ENCODE assay signal across 23 cellular contexts in genomic region chr21:17495680-17496079, GRCh38. TPM values are rescaled to one million over a fixed set of nuclear protein-coding genes. Genes with fewer than 3 reads are reported as not detected.
DNase-seq lines count a peak whose midpoint lies in the region; ATAC-seq and TF ChIP-seq lines count a peak whose summit lies in the region.
"Had no signal": no experiment of that assay in that cellular context is flagged by ENCODE, and none has a peak within 500 bp of the region (broad histone marks: within the 10 kb centered on the region; RNA-seq: fewer than 3 reads in every experiment).

No MANE protein-coding gene starts in this region.

- intact Hi-C loops in PC-9 (cut with micrococcal nuclease; ENCODE audit: unreplicated experiment) = no loop called here

- H3K36me3 ChIP-seq in MG63 (no peaks in the 10 kb centered on the region), PC-9 (ENCODE audit: low read depth) (no peaks in the 10 kb centered on the region)
- H3K36me3 ChIP-seq in effector memory CD4-positive, alpha-beta T cell (ENCODE audit: control insufficient read depth, insufficient read depth, low read length) = no peaks in the 10 kb centered on the region

- POLR2A ChIA-PET in PC-9 (lab: Charles Lee; ENCODE audit: unreplicated experiment) = interaction anchor here (0.6 kb wide), 1 partner anchor 49 kb away, joined by 38 read pairs; no protein-coding TSS in a partner anchor

- H3K9me3 ChIP-seq in MG63 (no peaks in the 10 kb centered on the region), PC-9 (ENCODE audit: insufficient read depth, low read depth) (no peaks in the 10 kb centered on the region)
- H3K9me3 ChIP-seq in effector memory CD4-positive, alpha-beta T cell (ENCODE audit: control insufficient read depth, low read length) = no peaks in the 10 kb centered on the region

- H3K4me2 ChIP-seq in PC-9 = 0 out of 2 replicates have a peak overlapping the region, but pooled peaks have one; percentile 20

- H3K4me1 ChIP-seq in PC-9 (replicated peaks; ENCODE audit: insufficient read depth) = peaks cover 54% of the 10 kb centered on the region
- H3K4me1 ChIP-seq in effector memory CD4-positive, alpha-beta T cell (ENCODE audit: control insufficient read depth, insufficient read depth, low read length, poor library complexity, severe bottlenecking) = no peaks in the 10 kb centered on the region

- no peak for ATAC-seq in HG02938 (IDR thresholded peaks at IDR 0.05; ENCODE audit: unreplicated experiment)
- ATAC-seq: activated naive CD8-positive, alpha-beta T cell treated with anti-CD3 and anti-CD28 coated beads, Interleukin-2, amount 50 U/mL, for 24 hours; T-cell had no signal

- no peaks in the 10 kb centered on the region for H3K27me3 ChIP-seq in MG63
- no peaks in the 10 kb centered on the region for H3K27me3 ChIP-seq in PC-9 (ENCODE audit: insufficient read depth, low read depth)
- H3K27me3 ChIP-seq in effector memory CD4-positive, alpha-beta T cell (replicated peaks; ENCODE audit: control insufficient read depth, insufficient read depth, low read length, poor library complexity, severe bottlenecking) = peaks cover 3% of the 10 kb centered on the region

- no peaks in the 10 kb centered on the region for H3K9me2 ChIP-seq in PC-9 (ENCODE audit: insufficient read depth)

- DNase-seq in MG63 (peak; percentile 47), PC-9 (peak in 1 of 2 experiments; percentile 92), fibroblast of peridontal ligament (ENCODE audit: extremely low read depth) (peak; percentile 92), retina (peak; percentile 75), SHP77 treated with DMSO at 0.1 percent for 48 hours (lab: John Stamatoyannopoulos, UW) (no peak), NK-92 (lab: John Stamatoyannopoulos, UW; ENCODE audit: unreplicated experiment) (no peak)
- no peak for DNase-seq in effector memory CD4-positive, alpha-beta T cell
- DNase-seq: activated CD4-positive, alpha-beta T cell treated with anti-CD3 and anti-CD28 coated beads for 48 hours; activated naive CD8-positive, alpha-beta T cell treated with anti-CD3 and anti-CD28 coated beads, Interleukin-2, amount 50 U/mL, for 24 hours; Calu3; central memory CD4-positive, alpha-beta T cell; effector CD4-positive, alpha-beta T cell; hypothalamus; midbrain; NCI-H1436 treated with DMSO at 0.1 percent for 48 hours; NCI-H345; stimulated activated CD4-positive, alpha-beta T cell treated with anti-CD3 and anti-CD28 coated beads, Interleukin-4, amount 100 ng/mL, for 24 hours; T-cell had no signal

- peaks cover 33% of the 10 kb centered on the region for H3F3A ChIP-seq in PC-9 (ENCODE audit: insufficient read depth, low read depth)

- no peaks in the 10 kb centered on the region for H4K20me1 ChIP-seq in PC-9 (ENCODE audit: insufficient read depth)

- H2AFZ ChIP-seq in PC-9 = no peak overlapping the region

- no peak for TF ChIP-seq CTCF in PC-9 (conservative IDR thresholded peaks at IDR 0.05)

- H3K4me3 ChIP-seq in MG63 (no peak overlapping the region), PC-9 (no peak overlapping the region)
- no peak overlapping the region for H3K4me3 ChIP-seq in effector memory CD4-positive, alpha-beta T cell (ENCODE audit: insufficient read depth, low read depth, low read length, poor library complexity, severe bottlenecking)
- H3K4me3 ChIP-seq: skin epidermis had no signal

- CTCF ChIA-PET in PC-9 (lab: Charles Lee) = no interaction called here

- H3K27ac ChIP-seq in PC-9 = no peak overlapping the region
- H3K27ac ChIP-seq in effector memory CD4-positive, alpha-beta T cell (ENCODE audit: insufficient read depth, low read length, poor library complexity, severe bottlenecking) = no peak overlapping the region
- H3K27ac ChIP-seq: RWPE1, skin epidermis had no signal

- no TSS peak for BruUV-seq in PC-9 (replicated peaks; lab: Mats Ljungman, UMichigan)

- H3K79me2 ChIP-seq in PC-9 (ENCODE audit: low read depth) = no peaks in the 10 kb centered on the region

RNA-seq across cellular contexts. Expression of gene CXADR, which starts 17.2 kb away (rescaled TPM):
- 0.12 and 2.7 TPM in 2 replicates for total RNA-seq in MG63 (2014; rRNA removed; shearing (Covaris generic); ENCODE audit: low replicate concordance)
- total RNA-seq in PC-9 (2021) = 12.7 and 21.7 TPM in 2 replicates
- total RNA-seq: B cell, LHCN-M2 had no signal

Comparison
In these comparisons a context has a peak if more than half of its experiments do, and no peak if none do; other contexts are left out.
1. DNase-seq: peak in MG63 (single experiment), fibroblast of peridontal ligament (single experiment) and retina (single experiment); none in effector memory CD4-positive, alpha-beta T cell (0 of 3), SHP77 treated with DMSO at 0.1 percent for 48 hours (single experiment) and NK-92 (single experiment).